ENCODE assay signal across 1 cellular context in the genomic region with DNA sequence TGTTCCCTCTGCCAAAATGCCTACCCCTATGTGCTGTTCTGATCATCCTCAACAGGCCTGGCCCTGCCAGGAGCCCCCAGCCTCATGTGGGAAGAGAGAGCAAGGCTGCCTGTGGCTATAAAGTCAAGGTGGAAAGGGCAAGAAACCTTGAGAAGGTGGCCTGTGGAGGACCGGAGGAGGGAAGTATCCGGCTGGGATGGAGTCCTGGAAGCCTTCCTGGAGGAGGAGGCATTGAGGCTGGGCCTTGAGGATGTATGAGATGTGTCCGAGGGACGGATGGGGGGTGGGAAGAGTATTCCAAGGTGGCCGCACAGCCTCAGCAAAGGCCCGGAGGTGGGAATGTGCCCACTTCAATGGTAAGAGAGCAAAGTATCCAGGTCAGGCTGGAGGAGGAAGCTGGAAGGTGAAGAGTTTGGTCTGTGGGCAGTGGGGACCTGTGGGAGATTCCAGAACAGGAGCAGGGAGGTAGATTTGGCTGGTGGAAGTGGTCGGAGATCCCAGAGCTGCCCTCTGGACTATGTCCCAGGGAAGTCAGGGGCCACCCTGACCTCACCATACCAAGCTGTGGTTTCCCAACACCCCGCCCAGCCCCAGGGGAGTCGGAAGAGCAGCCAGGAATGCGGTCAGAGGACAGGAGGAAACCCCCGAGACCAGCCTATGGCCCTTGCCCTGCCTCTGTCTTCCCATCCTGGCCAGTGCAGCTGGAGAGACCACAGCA.
TF ChIP-seq lines count a peak whose summit lies in the region.

No MANE protein-coding gene starts in this region.

TF ChIP-seq in A549, 52 proteins besides CTCF, POLR2A, EP300 and RAD21:
- TF ChIP-seq NR3C1 (IDR thresholded peaks at IDR 0.05) = no peak
- TF ChIP-seq ZFP36 (IDR thresholded peaks at IDR 0.05; ENCODE audit: borderline replicate concordance, partially characterized antibody) = peak; percentile 94
